2 cellular contexts compared by ENCODE assay signal in the genomic region with DNA sequence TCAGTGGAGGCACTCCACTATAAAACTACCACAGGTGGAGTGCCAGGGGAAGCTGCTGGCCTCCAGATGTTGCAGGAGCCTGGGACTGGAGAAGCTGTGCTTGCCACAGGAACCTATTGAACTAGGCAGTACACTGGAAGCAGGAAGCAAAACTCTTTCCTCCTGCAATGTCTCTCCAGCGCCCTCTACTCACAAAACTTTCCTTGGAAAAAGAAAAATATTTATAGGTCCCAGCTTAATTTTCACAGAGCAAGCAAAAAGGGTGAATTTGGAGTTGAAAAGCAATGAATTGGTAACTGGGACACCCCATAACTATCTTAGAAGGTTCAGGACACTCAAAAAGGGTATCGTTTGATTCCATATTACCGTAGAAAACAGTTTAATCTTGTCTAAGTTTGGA.
TF ChIP-seq lines count a peak whose summit lies in the region.

No MANE protein-coding gene starts in this region.

TF ChIP-seq in Ishikawa, 13 proteins besides CTCF, POLR2A, EP300 and RAD21:
- TF ChIP-seq ZBTB7A (IDR thresholded peaks at IDR 0.05; ENCODE audit: low read depth): no peak
- TF ChIP-seq TCF12 (IDR thresholded peaks at IDR 0.05; ENCODE audit: low read depth): no peak
- TF ChIP-seq, protein P1, sequence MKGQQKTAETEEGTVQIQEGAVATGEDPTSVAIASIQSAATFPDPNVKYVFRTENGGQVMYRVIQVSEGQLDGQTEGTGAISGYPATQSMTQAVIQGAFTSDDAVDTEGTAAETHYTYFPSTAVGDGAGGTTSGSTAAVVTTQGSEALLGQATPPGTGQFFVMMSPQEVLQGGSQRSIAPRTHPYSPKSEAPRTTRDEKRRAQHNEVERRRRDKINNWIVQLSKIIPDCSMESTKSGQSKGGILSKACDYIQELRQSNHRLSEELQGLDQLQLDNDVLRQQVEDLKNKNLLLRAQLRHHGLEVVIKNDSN (IDR thresholded peaks at IDR 0.05): no peak
- no peak for TF ChIP-seq CEBPB (IDR thresholded peaks at IDR 0.05)
- TF ChIP-seq, protein P2, sequence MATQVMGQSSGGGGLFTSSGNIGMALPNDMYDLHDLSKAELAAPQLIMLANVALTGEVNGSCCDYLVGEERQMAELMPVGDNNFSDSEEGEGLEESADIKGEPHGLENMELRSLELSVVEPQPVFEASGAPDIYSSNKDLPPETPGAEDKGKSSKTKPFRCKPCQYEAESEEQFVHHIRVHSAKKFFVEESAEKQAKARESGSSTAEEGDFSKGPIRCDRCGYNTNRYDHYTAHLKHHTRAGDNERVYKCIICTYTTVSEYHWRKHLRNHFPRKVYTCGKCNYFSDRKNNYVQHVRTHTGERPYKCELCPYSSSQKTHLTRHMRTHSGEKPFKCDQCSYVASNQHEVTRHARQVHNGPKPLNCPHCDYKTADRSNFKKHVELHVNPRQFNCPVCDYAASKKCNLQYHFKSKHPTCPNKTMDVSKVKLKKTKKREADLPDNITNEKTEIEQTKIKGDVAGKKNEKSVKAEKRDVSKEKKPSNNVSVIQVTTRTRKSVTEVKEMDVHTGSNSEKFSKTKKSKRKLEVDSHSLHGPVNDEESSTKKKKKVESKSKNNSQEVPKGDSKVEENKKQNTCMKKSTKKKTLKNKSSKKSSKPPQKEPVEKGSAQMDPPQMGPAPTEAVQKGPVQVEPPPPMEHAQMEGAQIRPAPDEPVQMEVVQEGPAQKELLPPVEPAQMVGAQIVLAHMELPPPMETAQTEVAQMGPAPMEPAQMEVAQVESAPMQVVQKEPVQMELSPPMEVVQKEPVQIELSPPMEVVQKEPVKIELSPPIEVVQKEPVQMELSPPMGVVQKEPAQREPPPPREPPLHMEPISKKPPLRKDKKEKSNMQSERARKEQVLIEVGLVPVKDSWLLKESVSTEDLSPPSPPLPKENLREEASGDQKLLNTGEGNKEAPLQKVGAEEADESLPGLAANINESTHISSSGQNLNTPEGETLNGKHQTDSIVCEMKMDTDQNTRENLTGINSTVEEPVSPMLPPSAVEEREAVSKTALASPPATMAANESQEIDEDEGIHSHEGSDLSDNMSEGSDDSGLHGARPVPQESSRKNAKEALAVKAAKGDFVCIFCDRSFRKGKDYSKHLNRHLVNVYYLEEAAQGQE (IDR thresholded peaks at IDR 0.05; ENCODE audit: low read depth): no peak
- no peak for TF ChIP-seq TEAD4 (IDR thresholded peaks at IDR 0.05)
- TF ChIP-seq TAF1 (IDR thresholded peaks at IDR 0.05; ENCODE audit: low read depth): no peak
- no peak for TF ChIP-seq EGR1 (IDR thresholded peaks at IDR 0.05)
- no peak for TF ChIP-seq CREB1 (IDR thresholded peaks at IDR 0.05; ENCODE audit: low read depth)
- TF ChIP-seq NFIC (IDR thresholded peaks at IDR 0.05): no peak
- no peak for TF ChIP-seq YY1 (IDR thresholded peaks at IDR 0.05; ENCODE audit: low read depth)
- no peak for TF ChIP-seq FOXM1 (IDR thresholded peaks at IDR 0.05; ENCODE audit: borderline replicate concordance, low read depth)
- TF ChIP-seq, protein P3, sequence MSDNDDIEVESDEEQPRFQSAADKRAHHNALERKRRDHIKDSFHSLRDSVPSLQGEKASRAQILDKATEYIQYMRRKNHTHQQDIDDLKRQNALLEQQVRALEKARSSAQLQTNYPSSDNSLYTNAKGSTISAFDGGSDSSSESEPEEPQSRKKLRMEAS (IDR thresholded peaks at IDR 0.05): no peak
TF ChIP-seq in Ishikawa: peak in this region for 0.

TF ChIP-seq in H1, 55 proteins besides CTCF, POLR2A, EP300 and RAD21:
- TF ChIP-seq MAFK (IDR thresholded peaks at IDR 0.05; ENCODE audit: low read depth, low read length) (no peak), SRF (IDR thresholded peaks at IDR 0.05; ENCODE audit: low read depth, low read length) (no peak), ZNF274 (IDR thresholded peaks at IDR 0.05; ENCODE audit: borderline replicate concordance, extremely low read depth, low read length) (no peak), GABPA (IDR thresholded peaks at IDR 0.05; ENCODE audit: borderline replicate concordance, insufficient read depth, low read length) (no peak), CTBP2 (IDR thresholded peaks at IDR 0.05; ENCODE audit: borderline replicate concordance, insufficient read depth, insufficient read length, low read length) (no peak), CBX8 (IDR thresholded peaks at IDR 0.05; ENCODE audit: borderline replicate concordance, low read depth, low read length) (no peak)
